Comparison of ENCODE assay signal across 10 cellular contexts in genomic region chrX:24547961-24548360, GRCh38.
"Had no signal": no experiment of that assay in that cellular context is flagged by ENCODE, and none has a peak within 500 bp of the region (broad histone marks: within the 10 kb centered on the region; RNA-seq: fewer than 3 reads in every experiment).

No MANE protein-coding gene starts in this region.

- H3K9ac ChIP-seq: GM23248 had no signal

- FAIRE-seq: HTR-8/SVneo, K562 had no signal

- H3K9me3 Mint-ChIP-seq: HFFc6 had no signal

- H3K4me3 Mint-ChIP-seq: HFFc6 had no signal

- H2AFZ ChIP-seq: GM23248 had no signal

- DNase-seq: GM23248, GOT3, H7, HFFc6, IMR-90, KG1 had no signal

- H3K4me3 ChIP-seq: GM23248, HAP-1, K562 had no signal

- H3K27ac Mint-ChIP-seq: HFFc6 had no signal

- H3K27ac ChIP-seq: GM23248 had no signal

- H3K36me3 ChIP-seq: HAP-1 had no signal

- ATAC-seq: HCT116, K562 had no signal

- H3K9me3 ChIP-seq: HAP-1 had no signal
